In genomic region chr5:34490501-34491250, GRCh38 we compare ENCODE assay signal across 12 cellular contexts.
DNase-seq lines count a peak whose midpoint lies in the region; TF ChIP-seq lines count a peak whose summit lies in the region.
"Had no signal": no experiment of that assay in that cellular context is flagged by ENCODE, and none has a peak within 500 bp of the region (broad histone marks: within the 10 kb centered on the region; RNA-seq: fewer than 3 reads in every experiment).

No MANE protein-coding gene starts in this region.

- no peaks in the 10 kb centered on the region for H3K79me1 ChIP-seq in neuronal stem cell (ENCODE audit: low read depth, low read length)

- H2BK15ac ChIP-seq in neuronal stem cell (ENCODE audit: low read length), result no peak overlapping the region

- no peak overlapping the region for H3K4me2 ChIP-seq in neuronal stem cell (ENCODE audit: insufficient read depth, low read length, poor library complexity, severe bottlenecking)

- H3K27me3 ChIP-seq in neuronal stem cell (ENCODE audit: control insufficient read depth in 3 of 3, insufficient read depth in 3 of 3, low read depth in 1 of 3, low read length in 3 of 3), result no peaks in the 10 kb centered on the region
- no peaks in the 10 kb centered on the region for H3K27me3 ChIP-seq in esophagus squamous epithelium

- H3K4me1 ChIP-seq in neuronal stem cell (ENCODE audit: control insufficient read depth in 2 of 2, insufficient read depth in 1 of 2, low read depth in 1 of 2, low read length in 2 of 2) (peaks cover 9 to 11% of the 10 kb centered on the region in 2 donors), esophagus squamous epithelium (peaks cover 0 to 29% (median 8%) of the 10 kb centered on the region in 3 donors)

- H3K18ac ChIP-seq in neuronal stem cell (ENCODE audit: low read length), result no peak overlapping the region

- no CpG with 5 or more reads among the region's 14 CpGs for WGBS in neuronal stem cell (ENCODE audit: extremely low coverage in 2 of 2, insufficient read length in 2 of 2, insufficient replicate concordance in 1 of 2), 2 donors
- 75 to 78% methylated on average over 2 to 3 of the region's 14 CpGs for WGBS in esophagus squamous epithelium, 2 donors

- H3K14ac ChIP-seq in neuronal stem cell (ENCODE audit: low read length), result no peak overlapping the region

- H2AFZ ChIP-seq in neuronal stem cell (ENCODE audit: low read length), result peak overlapping the region; percentile 89

- no peak overlapping the region for H4K91ac ChIP-seq in neuronal stem cell (ENCODE audit: low read depth, low read length, poor library complexity)

- H3K9me3 ChIP-seq in neuronal stem cell (replicated peaks in 1 of 2; ENCODE audit: control insufficient read depth in 2 of 2, insufficient read depth in 1 of 2, low read depth in 1 of 2, low read length in 2 of 2) (no peaks in the 10 kb centered on the region), esophagus squamous epithelium (peaks cover 0 to 4% (median 0%) of the 10 kb centered on the region in 3 donors)

- H2BK5ac ChIP-seq in neuronal stem cell (ENCODE audit: low read length), result no peak overlapping the region

- no peak overlapping the region for H3K9ac ChIP-seq in neuronal stem cell (ENCODE audit: low read depth, low read length, poor library complexity)

- H3K27ac ChIP-seq in neuronal stem cell (replicated peaks; ENCODE audit: low read length), result no peak overlapping the region
- no peak overlapping the region for H3K27ac ChIP-seq in esophagus squamous epithelium

- no peak for TF ChIP-seq POLR2A in esophagus squamous epithelium (IDR thresholded peaks at IDR 0.05)

- H2BK120ac ChIP-seq in neuronal stem cell (ENCODE audit: low read depth, low read length), result no peak overlapping the region

- H3K4me3 ChIP-seq in neuronal stem cell (ENCODE audit: low read length in 2 of 2), result peak overlapping the region in 1 of 2 donors; percentile 48
- no peak overlapping the region for H3K4me3 ChIP-seq in esophagus squamous epithelium

- no peak overlapping the region for H3K4ac ChIP-seq in neuronal stem cell (ENCODE audit: low read length)

- intact Hi-C loops in esophagus squamous epithelium (cut with DNase I), result no loop called here

- H4K8ac ChIP-seq in neuronal stem cell (ENCODE audit: low read depth, low read length), result no peak overlapping the region

- no peak for TF ChIP-seq CTCF in esophagus squamous epithelium (IDR thresholded peaks at IDR 0.05)

- no peak overlapping the region for H3K23ac ChIP-seq in neuronal stem cell (ENCODE audit: low read depth, low read length, poor library complexity)

- no peaks in the 10 kb centered on the region for H3K36me3 ChIP-seq in neuronal stem cell (replicated peaks in 1 of 2; ENCODE audit: control insufficient read depth in 2 of 2, insufficient read depth in 2 of 2, low read length in 2 of 2)
- no peaks in the 10 kb centered on the region for H3K36me3 ChIP-seq in esophagus squamous epithelium

- no peak overlapping the region for H2BK12ac ChIP-seq in neuronal stem cell (ENCODE audit: low read length)

- DNase-seq in EH (ENCODE audit: low read depth) (peak; percentile 46), NCI-H187 treated with DMSO at 0.1 percent for 48 hours (lab: John Stamatoyannopoulos, UW) (peak; percentile 98), astrocyte of the hippocampus (ENCODE audit: low read depth, low spot score) (peak; percentile 25), neuronal stem cell (ENCODE audit: low spot score) (no peak), HK-2 (ENCODE audit: unreplicated experiment) (no peak), hippocampal formation (lab: John Stamatoyannopoulos, UW) (no peak), esophagus squamous epithelium (lab: John Stamatoyannopoulos, UW) (no peak), hepatic stellate cell (ENCODE audit: low spot score) (no peak)
- DNase-seq: activated CD4-positive, CD25-positive, alpha-beta regulatory T cell treated with anti-CD3 and anti-CD28 coated beads, Interleukin-2, amount 50 U/mL, for 72 hours; activated naive CD8-positive, alpha-beta T cell treated with anti-CD3 and anti-CD28 coated beads, Interleukin-2, amount 10 ng/mL, durations not matched to agents 7 days and 5 days; effector memory CD8-positive, alpha-beta T cell; PC-3 had no signal

- no peak overlapping the region for H2AK5ac ChIP-seq in neuronal stem cell (ENCODE audit: low read depth, low read length)

Comparison
In these comparisons a context has a peak if more than half of its experiments do, and no peak if none do; other contexts are left out.
1. DNase-seq: peak in EH (single experiment), NCI-H187 treated with DMSO at 0.1 percent for 48 hours (single experiment) and astrocyte of the hippocampus (single experiment); none in neuronal stem cell (single experiment), HK-2 (single experiment), hippocampal formation (0 of 2), esophagus squamous epithelium (single experiment) and hepatic stellate cell (single experiment).